In the genomic region with DNA sequence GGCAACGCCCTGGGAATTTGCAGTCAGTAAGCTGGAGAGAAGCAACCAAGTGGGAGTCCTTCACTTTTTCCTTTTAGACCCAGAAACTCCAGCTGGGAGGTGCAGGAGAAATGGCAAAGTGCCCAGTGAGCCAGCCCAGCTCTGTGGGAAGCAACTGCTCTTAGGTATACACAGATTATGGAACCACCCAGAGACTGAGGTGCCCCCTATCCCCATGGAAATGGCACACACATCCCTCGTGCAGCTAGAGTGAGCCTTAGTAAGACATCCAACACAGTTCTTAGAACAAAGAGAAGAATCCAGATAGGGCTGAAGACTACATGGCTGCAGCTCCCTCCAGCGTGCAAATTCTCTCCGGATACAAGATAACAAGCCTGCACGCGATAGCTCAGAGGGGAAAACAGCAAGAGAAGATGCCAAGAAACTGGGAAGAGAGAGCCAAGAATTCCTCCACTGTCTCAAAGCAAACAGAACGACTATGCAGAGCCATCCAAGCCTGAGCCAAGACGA, we compare ENCODE assay signal across 8 cellular contexts. TPM values are rescaled to one million over a fixed set of nuclear protein-coding genes. Genes with fewer than 3 reads are reported as not detected.
A peak's percentile ranks its signal among the peaks of the same experiment; 100 is the strongest.
DNase-seq lines count a peak whose midpoint lies in the region; ATAC-seq and TF ChIP-seq lines count a peak whose summit lies in the region.

No MANE protein-coding gene starts in this region.

- H3K4me1 Mint-ChIP-seq in osteocyte (ENCODE audit: unreplicated experiment): peaks cover 62% of the 10 kb centered on the region

- H3K36me3 Mint-ChIP-seq in osteocyte (ENCODE audit: unreplicated experiment): peaks cover 7% of the 10 kb centered on the region

- no peaks in the 10 kb centered on the region for H3K27me3 Mint-ChIP-seq in osteocyte (ENCODE audit: unreplicated experiment)

- peak; percentile 38 for TF ChIP-seq CTCF in AG10803 (conservative IDR thresholded peaks at IDR 0.05; ENCODE audit: low read length)
- no peak for TF ChIP-seq CTCF in osteocyte (IDR thresholded peaks at IDR 0.05)

- DNase-seq in AG10803 (ENCODE audit: low read depth) (peak; percentile 87), NCI-H345 (lab: John Stamatoyannopoulos, UW) (peak; percentile 66), fibroblast of gingiva (ENCODE audit: low read depth) (peak; percentile 83), osteocyte (ENCODE audit: extremely low spot score, unreplicated experiment) (no peak), cortex of kidney (lab: John Stamatoyannopoulos, UW) (no peak), T1000 (lab: John Stamatoyannopoulos, UW) (no peak)

- no peak overlapping the region for H3K4me3 ChIP-seq in AG10803 (ENCODE audit: low read length)

- ATAC-seq in HG02588 (IDR thresholded peaks at IDR 0.05; ENCODE audit: unreplicated experiment): no peak
- no peak for ATAC-seq in HG03571 (IDR thresholded peaks at IDR 0.05; ENCODE audit: unreplicated experiment)

- H3K4me3 Mint-ChIP-seq in osteocyte (ENCODE audit: unreplicated experiment): no peak overlapping the region

- H3K9me3 Mint-ChIP-seq in osteocyte (ENCODE audit: unreplicated experiment): no peaks in the 10 kb centered on the region

- peak overlapping the region; percentile 84 for H3K27ac Mint-ChIP-seq in osteocyte (ENCODE audit: unreplicated experiment)

RNA-seq across cellular contexts. Expression of a gene that starts 26.6 kb away (rescaled TPM):
- total RNA-seq in osteocyte: 72.4 and 74.2 TPM in 2 replicates

RNA-seq across cellular contexts. Expression of a gene that starts 51.2 kb away (rescaled TPM):
- 43.7 and 44.6 TPM in 2 replicates for total RNA-seq in osteocyte

Comparison
In these comparisons a context has a peak if more than half of its experiments do, and no peak if none do; other contexts are left out.
1. DNase-seq: peak in AG10803 (single experiment), NCI-H345 (single experiment) and fibroblast of gingiva (single experiment); none in osteocyte (single experiment), cortex of kidney (single experiment) and T1000 (single experiment).